Comparison of ENCODE assay signal across 18 cellular contexts in genomic region chr13:25874064-25874737, GRCh38.
A peak's percentile ranks its signal among the peaks of the same experiment; 100 is the strongest.
DNase-seq lines count a peak whose midpoint lies in the region; ATAC-seq and TF ChIP-seq lines count a peak whose summit lies in the region.
"Had no signal": no experiment of that assay in that cellular context is flagged by ENCODE, and none has a peak within 500 bp of the region (broad histone marks: within the 10 kb centered on the region; RNA-seq: fewer than 3 reads in every experiment).

No MANE protein-coding gene starts in this region.

- no peaks in the 10 kb centered on the region for H3K4me1 ChIP-seq in tibial artery
- H3K4me1 ChIP-seq: Caco-2, colonic mucosa, gastroesophageal sphincter, lower lobe of right lung had no signal

- H3K36me3 Mint-ChIP-seq in activated T-cell treated with anti-CD3 and anti-CD28 coated beads, Interleukin-2, amount 50 U/mL, for 24 hours (ENCODE audit: low read depth): no peaks in the 10 kb centered on the region
- peaks cover 2% of the 10 kb centered on the region for H3K36me3 Mint-ChIP-seq in activated naive CD8-positive, alpha-beta T cell treated with anti-CD3 and anti-CD28 coated beads, Interleukin-2, amount 50 U/mL, for 24 hours (ENCODE audit: low read depth)
- H3K36me3 Mint-ChIP-seq in stimulated activated naive CD8-positive, alpha-beta T cell treated with anti-CD3 and anti-CD28 coated beads, Interleukin-15, Interleukin-2, amounts not matched to agents 100 ng/mL and 50 ng/mL, for 24 hours (ENCODE audit: low read depth): peaks cover 5% of the 10 kb centered on the region
- H3K36me3 Mint-ChIP-seq: stimulated activated naive B cell treated with anti-CD40 and anti-IgM and Interleukin-4, amounts not matched to agents 10 μg/mL and 1 μg/mL and 100 μg/mL, for 72 hours had no signal

- H3K27ac ChIP-seq in tibial artery: no peak overlapping the region
- H3K27ac ChIP-seq: colonic mucosa, gastroesophageal sphincter, lower lobe of right lung had no signal

- H3K27me3 ChIP-seq in tibial artery: no peaks in the 10 kb centered on the region
- H3K27me3 ChIP-seq: colonic mucosa had no signal

- H3K27me3 Mint-ChIP-seq in activated T-cell treated with anti-CD3 and anti-CD28 coated beads, Interleukin-2, amount 50 U/mL, for 24 hours: no peaks in the 10 kb centered on the region
- no peaks in the 10 kb centered on the region for H3K27me3 Mint-ChIP-seq in activated naive CD8-positive, alpha-beta T cell treated with anti-CD3 and anti-CD28 coated beads, Interleukin-2, amount 50 U/mL, for 24 hours
- no peaks in the 10 kb centered on the region for H3K27me3 Mint-ChIP-seq in stimulated activated naive CD8-positive, alpha-beta T cell treated with anti-CD3 and anti-CD28 coated beads, Interleukin-15, Interleukin-2, amounts not matched to agents 100 ng/mL and 50 ng/mL, for 24 hours

- no peak overlapping the region for H3K4me3 Mint-ChIP-seq in activated T-cell treated with anti-CD3 and anti-CD28 coated beads, Interleukin-2, amount 50 U/mL, for 24 hours
- no peak overlapping the region for H3K4me3 Mint-ChIP-seq in activated naive CD8-positive, alpha-beta T cell treated with anti-CD3 and anti-CD28 coated beads, Interleukin-2, amount 50 U/mL, for 24 hours
- peak overlapping the region; percentile 6 for H3K4me3 Mint-ChIP-seq in stimulated activated naive CD8-positive, alpha-beta T cell treated with anti-CD3 and anti-CD28 coated beads, Interleukin-15, Interleukin-2, amounts not matched to agents 100 ng/mL and 50 ng/mL, for 24 hours
- H3K4me3 Mint-ChIP-seq: naive B cell; stimulated activated naive B cell treated with anti-CD40 and anti-IgM and Interleukin-4, amounts not matched to agents 10 μg/mL and 1 μg/mL and 100 μg/mL, for 72 hours had no signal

- peaks cover 6% of the 10 kb centered on the region for H3K9me3 Mint-ChIP-seq in activated T-cell treated with anti-CD3 and anti-CD28 coated beads, Interleukin-2, amount 50 U/mL, for 24 hours
- peaks cover 9% of the 10 kb centered on the region for H3K9me3 Mint-ChIP-seq in activated naive CD8-positive, alpha-beta T cell treated with anti-CD3 and anti-CD28 coated beads, Interleukin-2, amount 50 U/mL, for 24 hours
- H3K9me3 Mint-ChIP-seq in stimulated activated naive CD8-positive, alpha-beta T cell treated with anti-CD3 and anti-CD28 coated beads, Interleukin-15, Interleukin-2, amounts not matched to agents 100 ng/mL and 50 ng/mL, for 24 hours: peaks cover 12% of the 10 kb centered on the region

- TF ChIP-seq POLR2A in NB4 (IDR thresholded peaks at IDR 0.05; ENCODE audit: extremely low read depth, insufficient read length): no peak

- H3K4me1 Mint-ChIP-seq in activated T-cell treated with anti-CD3 and anti-CD28 coated beads, Interleukin-2, amount 50 U/mL, for 24 hours (ENCODE audit: low read depth): peaks cover 77% of the 10 kb centered on the region
- peaks cover 69% of the 10 kb centered on the region for H3K4me1 Mint-ChIP-seq in activated naive CD8-positive, alpha-beta T cell treated with anti-CD3 and anti-CD28 coated beads, Interleukin-2, amount 50 U/mL, for 24 hours
- H3K4me1 Mint-ChIP-seq in stimulated activated naive CD8-positive, alpha-beta T cell treated with anti-CD3 and anti-CD28 coated beads, Interleukin-15, Interleukin-2, amounts not matched to agents 100 ng/mL and 50 ng/mL, for 24 hours (ENCODE audit: low read depth): peaks cover 68% of the 10 kb centered on the region

- no peak for ATAC-seq in activated naive CD8-positive, alpha-beta T cell treated with anti-CD3 and anti-CD28 coated beads, Interleukin-2, amount 50 U/mL, for 24 hours
- no peak for ATAC-seq in GM19455 (IDR thresholded peaks at IDR 0.05; ENCODE audit: unreplicated experiment)
- ATAC-seq: gastroesophageal sphincter; stimulated activated naive B cell treated with anti-CD40 and anti-IgM and Interleukin-4, amounts not matched to agents 10 μg/mL and 1 μg/mL and 100 μg/mL, for 72 hours had no signal

- no peaks in the 10 kb centered on the region for H3K9me3 ChIP-seq in tibial artery
- H3K9me3 ChIP-seq: Caco-2, colonic mucosa, gastroesophageal sphincter, lower lobe of right lung had no signal

- TF ChIP-seq CTCF in NB4 (IDR thresholded peaks at IDR 0.05; ENCODE audit: low read depth, low read length): no peak
- no peak for TF ChIP-seq CTCF in tibial artery (IDR thresholded peaks at IDR 0.05)

- intact Hi-C loops in tibial artery (cut with DNase I; ENCODE audit: low total_unique reads): no loop called here

- H3K27ac Mint-ChIP-seq in activated T-cell treated with anti-CD3 and anti-CD28 coated beads, Interleukin-2, amount 50 U/mL, for 24 hours: peak overlapping the region; percentile 85
- peak overlapping the region; percentile 68 for H3K27ac Mint-ChIP-seq in activated naive CD8-positive, alpha-beta T cell treated with anti-CD3 and anti-CD28 coated beads, Interleukin-2, amount 50 U/mL, for 24 hours
- peak overlapping the region; percentile 61 for H3K27ac Mint-ChIP-seq in stimulated activated naive CD8-positive, alpha-beta T cell treated with anti-CD3 and anti-CD28 coated beads, Interleukin-15, Interleukin-2, amounts not matched to agents 100 ng/mL and 50 ng/mL, for 24 hours
- H3K27ac Mint-ChIP-seq: stimulated activated naive B cell treated with anti-CD40 and anti-IgM and Interleukin-4, amounts not matched to agents 10 μg/mL and 1 μg/mL and 100 μg/mL, for 72 hours had no signal

- H3K36me3 ChIP-seq in tibial artery: no peaks in the 10 kb centered on the region
- H3K36me3 ChIP-seq: colonic mucosa, gastroesophageal sphincter, lower lobe of right lung had no signal

- DNase-seq in activated T-cell treated with anti-CD3 and anti-CD28 coated beads, Interleukin-2, amount 50 U/mL, for 24 hours: no peak
- DNase-seq in activated T-cell treated with anti-CD3 and anti-CD28 coated beads, Interleukin-2, amount 50 U/mL, for 1 hour: no peak
- DNase-seq in NB4 (ENCODE audit: low read depth) (peak; percentile 76), tibial artery (no peak), NCI-H345 treated with DMSO at 0.1 percent for 48 hours (lab: John Stamatoyannopoulos, UW; ENCODE audit: unreplicated experiment) (no peak)
- no peak for DNase-seq in activated naive CD8-positive, alpha-beta T cell treated with anti-CD3 and anti-CD28 coated beads, Interleukin-2, amount 50 U/mL, for 24 hours
- DNase-seq: ACHN; Caco-2; colonic mucosa; lower lobe of right lung; naive B cell; NCI-H1694; NCI-H345; SHP77; stimulated activated naive B cell treated with anti-CD40 and anti-IgM and Interleukin-4, amounts not matched to agents 10 μg/mL and 1 μg/mL and 100 μg/mL, for 72 hours had no signal

- H3K4me3 ChIP-seq in NB4 (ENCODE audit: low read depth, low read length): no peak overlapping the region
- no peak overlapping the region for H3K4me3 ChIP-seq in tibial artery
- H3K4me3 ChIP-seq: colonic mucosa, gastroesophageal sphincter, lower lobe of right lung had no signal
